8 cellular contexts compared by ENCODE assay signal in the genomic region with DNA sequence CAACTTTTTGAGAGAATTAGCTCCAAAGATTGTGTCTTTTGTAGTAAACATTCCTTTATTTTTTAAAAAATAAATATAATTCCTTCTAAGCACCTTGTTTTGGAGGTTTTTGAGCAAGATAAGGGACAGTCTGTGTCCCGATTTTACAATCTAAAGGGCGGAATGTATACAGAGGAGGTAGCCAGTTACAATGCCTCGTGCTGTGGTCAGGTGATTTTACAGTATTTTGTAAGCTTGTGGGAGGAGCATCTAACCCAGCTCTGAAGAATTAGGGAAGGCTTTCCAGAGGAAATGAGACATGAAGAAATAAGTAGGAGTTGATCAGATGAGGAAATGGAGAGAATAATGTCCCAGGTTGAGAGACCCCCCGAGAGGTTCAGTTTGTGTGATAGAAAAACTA. TPM values are rescaled to one million over a fixed set of nuclear protein-coding genes. Genes with fewer than 3 reads are reported as not detected.
DNase-seq lines count a peak whose midpoint lies in the region; ATAC-seq and TF ChIP-seq lines count a peak whose summit lies in the region.

No MANE protein-coding gene starts in this region.

- H3K36me3 Mint-ChIP-seq in activated T-cell treated with anti-CD3 and anti-CD28 coated beads, Interleukin-2, amount 50 U/mL, for 4 hours (ENCODE audit: insufficient read depth): no peaks in the 10 kb centered on the region
- no peaks in the 10 kb centered on the region for H3K36me3 Mint-ChIP-seq in progenitor cell of endocrine pancreas (ENCODE audit: insufficient read depth)

- ATAC-seq in HG03045 (IDR thresholded peaks at IDR 0.05; ENCODE audit: unreplicated experiment): no peak
- no peak for ATAC-seq in activated T-cell treated with anti-CD3 and anti-CD28 coated beads, Interleukin-2, amount 50 U/mL, for 4 hours

- peak overlapping the region in 1 of 2 experiments; percentile 89 for H3K4me3 ChIP-seq in mesenchymal stem cell (ENCODE audit: insufficient read depth in 1 of 2, low read depth in 1 of 2, low read length in 2 of 2)

- H3K23ac ChIP-seq in mesenchymal stem cell (ENCODE audit: low read length in 2 of 2): no peak overlapping the region

- H3K4me1 Mint-ChIP-seq in activated T-cell treated with anti-CD3 and anti-CD28 coated beads, Interleukin-2, amount 50 U/mL, for 4 hours (ENCODE audit: low read depth): peaks cover 13% of the 10 kb centered on the region
- peaks cover 20% of the 10 kb centered on the region for H3K4me1 Mint-ChIP-seq in progenitor cell of endocrine pancreas (ENCODE audit: low read depth)

- no peak overlapping the region for H4K8ac ChIP-seq in mesenchymal stem cell (ENCODE audit: low read length)

- no peak overlapping the region for H2BK120ac ChIP-seq in mesenchymal stem cell (ENCODE audit: low read depth, low read length)

- peaks cover 0 to 6% of the 10 kb centered on the region in 2 experiments for H3K27me3 ChIP-seq in mesenchymal stem cell (ENCODE audit: control insufficient read depth in 1 of 2, insufficient read depth in 1 of 2, low read length in 2 of 2)

- DNase-seq in EH (ENCODE audit: low read depth) (peak; percentile 43), MV-4-11 (lab: John Stamatoyannopoulos, UW) (peak; percentile 74), cerebellum (ENCODE audit: low spot score) (peak; percentile 58), mesenchymal stem cell (peak; percentile 65), activated gamma-delta T cell (lab: John Stamatoyannopoulos, UW) (no peak), progenitor cell of endocrine pancreas (ENCODE audit: low spot score, unreplicated experiment) (no peak)
- no peak for DNase-seq in activated T-cell treated with anti-CD3 and anti-CD28 coated beads, Interleukin-2, amount 50 U/mL, for 4 hours

- H3K27me3 Mint-ChIP-seq in activated T-cell treated with anti-CD3 and anti-CD28 coated beads, Interleukin-2, amount 50 U/mL, for 4 hours (ENCODE audit: low read depth): no peaks in the 10 kb centered on the region
- H3K27me3 Mint-ChIP-seq in progenitor cell of endocrine pancreas: no peaks in the 10 kb centered on the region

- no peak overlapping the region for H3K27ac Mint-ChIP-seq in progenitor cell of endocrine pancreas

- no peak overlapping the region for H4K91ac ChIP-seq in mesenchymal stem cell (ENCODE audit: low read length)

- no peak overlapping the region for H2BK5ac ChIP-seq in mesenchymal stem cell (ENCODE audit: low read depth, low read length, poor library complexity, severe bottlenecking)

- 68% methylated on average over 4 of the region's 4 CpGs for WGBS in mesenchymal stem cell

- peak overlapping the region; percentile 94 for H3K9ac ChIP-seq in mesenchymal stem cell (ENCODE audit: low read length)

- TF ChIP-seq CTCF in progenitor cell of endocrine pancreas (IDR thresholded peaks at IDR 0.05; ENCODE audit: unreplicated experiment): no peak

- H3K9me3 ChIP-seq in mesenchymal stem cell (ENCODE audit: control insufficient read depth, low read length): no peaks in the 10 kb centered on the region

- H2AFZ ChIP-seq in mesenchymal stem cell (ENCODE audit: low read depth, low read length): no peak overlapping the region

- peak overlapping the region; percentile 78 for H3K4me2 ChIP-seq in mesenchymal stem cell (ENCODE audit: low read length, poor library complexity, severe bottlenecking)

- no peak overlapping the region for H2BK12ac ChIP-seq in mesenchymal stem cell (ENCODE audit: low read length in 2 of 2)

- no peak overlapping the region for H2AK5ac ChIP-seq in mesenchymal stem cell (ENCODE audit: low read length, severe bottlenecking)

- no peak overlapping the region for H3K4ac ChIP-seq in mesenchymal stem cell (ENCODE audit: low read depth in 1 of 2, low read length in 2 of 2)

- peaks cover 29% of the 10 kb centered on the region for H3K79me1 ChIP-seq in mesenchymal stem cell (replicated peaks; ENCODE audit: low read length, poor library complexity, severe bottlenecking)

- H3K4me1 ChIP-seq in mesenchymal stem cell (ENCODE audit: control insufficient read depth, insufficient read depth, low read depth, low read length): peaks cover 7% of the 10 kb centered on the region

- H3K18ac ChIP-seq in mesenchymal stem cell (ENCODE audit: low read depth in 1 of 2, low read length in 2 of 2): no peak overlapping the region

- no peaks in the 10 kb centered on the region for H3K9me3 Mint-ChIP-seq in activated T-cell treated with anti-CD3 and anti-CD28 coated beads, Interleukin-2, amount 50 U/mL, for 4 hours
- no peaks in the 10 kb centered on the region for H3K9me3 Mint-ChIP-seq in progenitor cell of endocrine pancreas (ENCODE audit: low read depth)

- no peaks in the 10 kb centered on the region for H3K36me3 ChIP-seq in mesenchymal stem cell (ENCODE audit: control insufficient read depth in 1 of 2, insufficient read depth in 2 of 2, low read depth in 1 of 2, low read length in 2 of 2)

- H3K14ac ChIP-seq in mesenchymal stem cell (ENCODE audit: low read length in 2 of 2): no peak overlapping the region

- no peak overlapping the region for H3K27ac ChIP-seq in mesenchymal stem cell (ENCODE audit: low read length, poor library complexity, severe bottlenecking)

- H3K4me3 Mint-ChIP-seq in activated T-cell treated with anti-CD3 and anti-CD28 coated beads, Interleukin-2, amount 50 U/mL, for 4 hours: no peak overlapping the region
- no peak overlapping the region for H3K4me3 Mint-ChIP-seq in progenitor cell of endocrine pancreas (ENCODE audit: low read depth)

- no peak overlapping the region for H2BK15ac ChIP-seq in mesenchymal stem cell (ENCODE audit: low read depth, poor library complexity, severe bottlenecking)

RNA-seq across cellular contexts. Expression of a gene that starts 1.3 kb away (rescaled TPM):
- 44.2 TPM for total RNA-seq in cerebellum
- 11.7 TPM for polyA plus RNA-seq in mesenchymal stem cell (2013, experiment 1 of 2)
- polyA plus RNA-seq in mesenchymal stem cell (2013, experiment 2 of 2): 11.6 TPM
- total RNA-seq in activated T-cell treated with anti-CD3 and anti-CD28 coated beads, Interleukin-2, amount 50 U/mL, for 4 hours: 10 to 100 TPM; 12.8 to 13.9 (median 13.7) TPM
- total RNA-seq in progenitor cell of endocrine pancreas: 20.7 and 20.9 TPM in 2 replicates

RNA-seq across cellular contexts. Expression of a gene that starts 28.5 kb away (rescaled TPM):
- total RNA-seq in cerebellum (33.8 TPM), progenitor cell of endocrine pancreas (25.1 and 32.9 TPM in 2 replicates)
- polyA plus RNA-seq in mesenchymal stem cell (2013, experiment 1 of 2): 9.7 TPM
- polyA plus RNA-seq in mesenchymal stem cell (2013, experiment 2 of 2): 9.9 TPM
- total RNA-seq in activated T-cell treated with anti-CD3 and anti-CD28 coated beads, Interleukin-2, amount 50 U/mL, for 4 hours: 10 to 100 TPM; 26.9 to 30.1 (median 29.2) TPM

Comparison
In these comparisons a context has a peak if more than half of its experiments do, and no peak if none do; other contexts are left out.
1. DNase-seq: peak in EH (single experiment), MV-4-11 (single experiment), cerebellum (single experiment) and mesenchymal stem cell (single experiment); none in activated T-cell treated with anti-CD3 and anti-CD28 coated beads, Interleukin-2, amount 50 U/mL, for 4 hours (single experiment), activated gamma-delta T cell (single experiment) and progenitor cell of endocrine pancreas (single experiment).